27 cellular contexts compared by ENCODE assay signal in the genomic region with DNA sequence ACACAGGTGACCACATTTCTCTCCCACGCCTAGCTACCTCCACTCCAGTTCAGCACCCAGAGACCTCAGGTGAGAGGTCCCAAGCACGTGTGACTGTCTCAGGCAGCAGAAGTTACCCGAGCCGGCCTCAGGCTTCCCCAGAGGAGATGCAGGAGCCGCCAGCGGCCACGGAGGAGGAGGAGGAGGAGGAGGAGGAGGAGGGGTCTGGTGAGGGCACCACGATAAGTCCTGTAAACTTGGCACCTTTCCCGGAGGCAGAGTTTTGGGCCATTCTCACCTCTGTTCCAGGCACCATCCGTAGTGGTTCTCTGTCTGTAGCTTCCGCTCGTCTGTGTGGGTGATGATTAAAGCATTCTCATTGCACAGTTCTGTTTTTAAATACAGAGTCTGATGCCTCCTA. TPM values are rescaled to one million over a fixed set of nuclear protein-coding genes. Genes with fewer than 3 reads are reported as not detected.
"Had no signal": no experiment of that assay in that cellular context is flagged by ENCODE, and none has a peak within 500 bp of the region (broad histone marks: within the 10 kb centered on the region; RNA-seq: fewer than 3 reads in every experiment).

No MANE protein-coding gene starts in this region.

- H3K9me3 ChIP-seq: esophagus squamous epithelium, psoas muscle, transverse colon had no signal

- H3K36me3 ChIP-seq: neural progenitor cell had no signal

- H3K4me3 ChIP-seq: esophagus squamous epithelium, hepatocyte, neural progenitor cell, psoas muscle, smooth muscle cell, transverse colon had no signal

- H3K4me3 Mint-ChIP-seq: activated CD4-positive, alpha-beta T cell treated with anti-CD3 and anti-CD28 coated beads for 36 hours; activated naive CD4-positive, alpha-beta T cell treated with anti-CD3 and anti-CD28 coated beads for 36 hours; naive thymus-derived CD8-positive, alpha-beta T cell; neural progenitor cell; stimulated activated naive B cell treated with anti-CD40 and anti-IgM and Interleukin-4, amounts not matched to agents 10 μg/mL and 1 μg/mL and 100 μg/mL, for 72 hours had no signal

- H3K9me3 Mint-ChIP-seq: neural progenitor cell; stimulated activated naive B cell treated with anti-CD40 and anti-IgM and Interleukin-4, amounts not matched to agents 10 μg/mL and 1 μg/mL and 100 μg/mL, for 72 hours had no signal

- H3K9ac ChIP-seq: neural progenitor cell, parathyroid adenoma had no signal

- FAIRE-seq: urothelium cell line had no signal

- H2AFZ ChIP-seq: hepatocyte, neural progenitor cell, parathyroid adenoma had no signal

- H3K27me3 ChIP-seq: esophagus squamous epithelium, hepatocyte, neural progenitor cell, transverse colon had no signal

- H3K27me3 Mint-ChIP-seq: activated CD4-positive, alpha-beta T cell treated with anti-CD3 and anti-CD28 coated beads for 36 hours; naive thymus-derived CD8-positive, alpha-beta T cell; stimulated activated naive B cell treated with anti-CD40 and anti-IgM and Interleukin-4, amounts not matched to agents 10 μg/mL and 1 μg/mL and 100 μg/mL, for 72 hours had no signal

- H3K79me2 ChIP-seq: hepatocyte, parathyroid adenoma had no signal

- H3K27ac Mint-ChIP-seq: activated CD4-positive, alpha-beta T cell treated with anti-CD3 and anti-CD28 coated beads for 36 hours; activated naive CD4-positive, alpha-beta T cell treated with anti-CD3 and anti-CD28 coated beads for 36 hours; neural progenitor cell; stimulated activated naive B cell treated with anti-CD40 and anti-IgM and Interleukin-4, amounts not matched to agents 10 μg/mL and 1 μg/mL and 100 μg/mL, for 72 hours had no signal

- DNase-seq: activated CD4-positive, alpha-beta T cell treated with anti-CD3 and anti-CD28 coated beads for 36 hours; activated CD4-positive, CD25-positive, alpha-beta regulatory T cell; activated effector memory CD4-positive, alpha-beta T cell treated with anti-CD3 and anti-CD28 coated beads, Interleukin-2, amount 50 U/mL, for 16 hours; activated naive CD4-positive, alpha-beta T cell treated with anti-CD3 and anti-CD28 coated beads for 36 hours; activated T-cell treated with anti-CD3 and anti-CD28 coated beads for 4 hours; amniotic stem cell; central memory CD4-positive, alpha-beta T cell; esophagus squamous epithelium; foreskin melanocyte; islet precursor cell; left cardiac atrium; midbrain; naive thymus-derived CD8-positive, alpha-beta T cell; occipital lobe; psoas muscle; stimulated activated CD4-positive, alpha-beta T cell treated with anti-CD3 and anti-CD28 coated beads, Interleukin-1b, Interleukin-23, amount 100 ng/mL, for 48 hours; stimulated activated CD4-positive, alpha-beta T cell treated with anti-CD3 and anti-CD28 coated beads, Interleukin-4, amount 100 ng/mL, for 4 hours; stimulated activated CD8-positive, alpha-beta memory T cell treated with anti-CD3 and anti-CD28 coated beads, Interleukin-4, amount 100 ng/mL, for 48 hours; stimulated activated naive B cell treated with anti-CD40 and anti-IgM and Interleukin-4, amounts not matched to agents 10 μg/mL and 1 μg/mL and 100 μg/mL, for 72 hours; transverse colon had no signal

- H3K4me2 ChIP-seq: hepatocyte, neural progenitor cell, smooth muscle cell had no signal

- H3K27ac ChIP-seq: esophagus squamous epithelium, hepatocyte, neural progenitor cell, parathyroid adenoma, psoas muscle, transverse colon had no signal

- ATAC-seq: activated CD4-positive, alpha-beta T cell treated with anti-CD3 and anti-CD28 coated beads for 36 hours; naive thymus-derived CD8-positive, alpha-beta T cell; psoas muscle; stimulated activated naive B cell treated with anti-CD40 and anti-IgM and Interleukin-4, amounts not matched to agents 10 μg/mL and 1 μg/mL and 100 μg/mL, for 72 hours had no signal

RNA-seq across cellular contexts. Expression of a gene that starts 56.1 kb away (rescaled TPM):
- total RNA-seq: activated CD4-positive, alpha-beta T cell treated with anti-CD3 and anti-CD28 coated beads for 36 hours; activated naive CD4-positive, alpha-beta T cell treated with anti-CD3 and anti-CD28 coated beads for 36 hours; glomerular endothelial cell; left cardiac atrium; naive thymus-derived CD8-positive, alpha-beta T cell; psoas muscle; smooth muscle cell; T-helper 1 cell treated with Interleukin-12 subunit alpha and Interleukin-12 subunit beta and Interleukin-4 antibody, amounts not matched to agents 30 ng/mL and 1 ng/mL, for 36 hours had no signal
- polyA plus RNA-seq: hepatocyte; naive thymus-derived CD8-positive, alpha-beta T cell; smooth muscle cell had no signal
